Comparison of ENCODE assay signal across 17 cellular contexts in genomic region chr9:4508907-4509589, GRCh38. TPM values are rescaled to one million over a fixed set of nuclear protein-coding genes. Genes with fewer than 3 reads are reported as not detected.
DNase-seq lines count a peak whose midpoint lies in the region; ATAC-seq and TF ChIP-seq lines count a peak whose summit lies in the region.
"Had no signal": no experiment of that assay in that cellular context is flagged by ENCODE, and none has a peak within 500 bp of the region (broad histone marks: within the 10 kb centered on the region; RNA-seq: fewer than 3 reads in every experiment).

No MANE protein-coding gene starts in this region.

- DNase-seq in EL (peak; percentile 87), fibroblast of pulmonary artery (ENCODE audit: low read depth) (peak; percentile 43), renal cortical epithelial cell (ENCODE audit: low read depth) (peak; percentile 83), posterior cingulate gyrus (no peak), SW 1271 (lab: John Stamatoyannopoulos, UW) (no peak)
- DNase-seq in activated CD4-positive, CD25-positive, alpha-beta regulatory T cell treated with anti-CD3 and anti-CD28 coated beads, Interleukin-2, amount 50 U/mL, for 72 hours: no peak
- DNase-seq: activated naive CD4-positive, alpha-beta T cell; CD8-positive, alpha-beta memory T cell; NCI-H1436 treated with DMSO at 0.1 percent for 48 hours; NCI-H526 treated with DMSO at 0.1 percent for 48 hours; SHP77 treated with DMSO at 0.1 percent for 48 hours; stimulated activated CD4-positive, alpha-beta T cell treated with anti-CD3 and anti-CD28 coated beads, Interleukin-4, amount 100 ng/mL, for 4 hours; stimulated activated naive CD4-positive, alpha-beta T cell treated with Interleukin-2 at 50 U/mL for 16 hours had no signal

- no peak for ATAC-seq in SK-N-SH treated with all-trans-retinoic acid at 6 μM for 48 hours
- no peak for ATAC-seq in GM19397 (IDR thresholded peaks at IDR 0.05; ENCODE audit: unreplicated experiment)

- no peak overlapping the region for H3K4me3 ChIP-seq in fibroblast of pulmonary artery (replicated peaks; ENCODE audit: low read depth, low read length)
- H3K4me3 ChIP-seq: prostate gland had no signal

- intact Hi-C loops in posterior cingulate gyrus (cut with DNase I): no loop called here

- TF ChIP-seq CTCF in fibroblast of pulmonary artery (IDR thresholded peaks at IDR 0.05; ENCODE audit: low read length, missing control alignments): no peak

TF ChIP-seq in SK-N-SH treated with all-trans-retinoic acid at 6 μM for 48 hours, 23 proteins besides CTCF, POLR2A, EP300 and RAD21:
- TF ChIP-seq ESRRG (CRISPR knock-in tag; IDR thresholded peaks at IDR 0.05) (no peak), ZFP3 (CRISPR knock-in tag; IDR thresholded peaks at IDR 0.05) (peak; percentile 92), CSDC2 (CRISPR knock-in tag; IDR thresholded peaks at IDR 0.05) (no peak)

RNA-seq across cellular contexts. Expression of gene SLC1A1, which starts 18.8 kb away (rescaled TPM):
- 39.1 and 39.5 TPM in 2 replicates for total RNA-seq in renal cortical epithelial cell
- total RNA-seq: mononuclear cell had no signal

Comparison
In these comparisons a context has a peak if more than half of its experiments do, and no peak if none do; other contexts are left out.
1. DNase-seq: peak in EL (single experiment), fibroblast of pulmonary artery (single experiment) and renal cortical epithelial cell (single experiment); none in posterior cingulate gyrus (0 of 10), activated CD4-positive, CD25-positive, alpha-beta regulatory T cell treated with anti-CD3 and anti-CD28 coated beads, Interleukin-2, amount 50 U/mL, for 72 hours (single experiment) and SW 1271 (0 of 2).